ENCODE assay signal across 8 cellular contexts in genomic region chr10:46282460-46283216, GRCh38. TPM values are rescaled to one million over a fixed set of nuclear protein-coding genes. Genes with fewer than 3 reads are reported as not detected.
A peak's percentile ranks its signal among the peaks of the same experiment; 100 is the strongest.
DNase-seq lines count a peak whose midpoint lies in the region; FAIRE-seq and TF ChIP-seq lines count a peak whose summit lies in the region.

No MANE protein-coding gene starts in this region.

- peak overlapping the region; percentile 37; the same call in 1 of the 2 replicates for H3K4me3 ChIP-seq in GM12865 (ENCODE audit: low read depth, low read length)
- H3K4me3 ChIP-seq in colonic mucosa, result peak overlapping the region; percentile 32

- DNase-seq in GM12865 (ENCODE audit: low read depth), result peak; percentile 52
- DNase-seq in KBM-7, result peak; percentile 60
- peak; percentile 49 for DNase-seq in activated CD4-positive, alpha-beta T cell treated with anti-CD3 and anti-CD28 coated beads for 1 hour
- DNase-seq in colonic mucosa, result peak; percentile 82
- DNase-seq in kidney glomerular epithelial cell (lab: John Stamatoyannopoulos, UW), result peak; percentile 67
- DNase-seq in stimulated activated CD4-positive, alpha-beta T cell treated with anti-CD3 and anti-CD28 coated beads, Interleukin-15, amount 100 ng/mL, for 1 hour (ENCODE audit: low read depth in 1 of 2, low spot score in 1 of 2), result peak; percentile 53 to 54
- no peak for DNase-seq in GM12892 (ENCODE audit: insufficient read length)
- DNase-seq in DMS79 treated with DMSO at 0.1 percent for 48 hours (lab: John Stamatoyannopoulos, UW), result no peak

- no peak for FAIRE-seq in GM12892 (lab: Jason Lieb, UNC)

- in situ Hi-C loops in KBM-7 (cut with MboI; ENCODE audit: low pct_unique_long_range_greater_than_20kb, low sequenced_read_pairs), result loop anchor here (5.0 to 10.0 kb wide), 2 partner anchors 175 to 1102 kb away; partner anchors contain the start of gene ZNF488

- H3K36me3 ChIP-seq in colonic mucosa, result no peaks in the 10 kb centered on the region

- intact Hi-C loops in colonic mucosa (cut with DNase I), result no loop called here

- H3K27ac ChIP-seq in colonic mucosa, result no peak overlapping the region

- H3K4me1 ChIP-seq in colonic mucosa, result no peaks in the 10 kb centered on the region

- no peaks in the 10 kb centered on the region for H3K27me3 ChIP-seq in colonic mucosa

- peak overlapping the region in 1 of 2 donors; percentile 40 for H3K9ac ChIP-seq in colonic mucosa (ENCODE audit: low read depth in 2 of 2, low read length in 2 of 2)

- no peaks in the 10 kb centered on the region for H3K9me3 ChIP-seq in colonic mucosa

- TF ChIP-seq CTCF in GM12865 (IDR thresholded peaks at IDR 0.05; ENCODE audit: insufficient read depth, low read depth, low read length, missing control alignments), result no peak
- no peak for TF ChIP-seq CTCF in colonic mucosa (IDR thresholded peaks at IDR 0.05)

- TF ChIP-seq POLR2A in GM12892 (IDR thresholded peaks at IDR 0.05; ENCODE audit: low read depth, low read length), result no peak

RNA-seq across cellular contexts. Expression of gene ANTXRL, which starts 4.2 kb away (rescaled TPM):
- not detected for total RNA-seq in colonic mucosa
- not detected for polyA plus RNA-seq in GM12892 (2012; ENCODE audit: missing spikeins)

Comparison
In these comparisons a context has a peak if more than half of its experiments do, and no peak if none do; other contexts are left out.
1. DNase-seq: peak in GM12865 (single experiment), KBM-7 (single experiment), activated CD4-positive, alpha-beta T cell treated with anti-CD3 and anti-CD28 coated beads for 1 hour (single experiment), colonic mucosa (single experiment), kidney glomerular epithelial cell (single experiment) and stimulated activated CD4-positive, alpha-beta T cell treated with anti-CD3 and anti-CD28 coated beads, Interleukin-15, amount 100 ng/mL, for 1 hour (2 of 2); none in GM12892 (single experiment) and DMS79 treated with DMSO at 0.1 percent for 48 hours (single experiment).